In the genomic region with DNA sequence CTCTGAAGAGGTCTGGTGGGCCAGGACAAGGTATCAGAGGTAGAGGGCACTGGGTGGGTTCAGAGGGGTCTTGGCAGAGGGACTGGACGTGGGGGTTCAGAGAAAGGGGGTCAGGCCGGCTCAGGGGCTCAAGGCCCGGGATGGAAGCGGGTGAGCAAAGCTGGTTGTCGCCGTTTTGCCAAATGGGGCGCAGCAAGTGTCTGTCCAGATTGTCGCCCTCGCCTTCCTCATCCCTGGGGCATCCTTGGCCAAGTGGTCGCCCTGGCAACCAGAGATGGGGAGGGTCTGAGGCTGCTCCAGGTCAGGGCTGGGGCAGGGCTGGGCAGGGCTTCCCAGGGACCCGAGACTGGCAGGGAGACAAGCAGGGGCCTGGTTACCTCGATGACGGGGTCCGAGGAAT, we compare ENCODE assay signal across 23 cellular contexts. TPM values are rescaled to one million over a fixed set of nuclear protein-coding genes. Genes with fewer than 3 reads are reported as not detected.
"Had no signal": no experiment of that assay in that cellular context is flagged by ENCODE, and none has a peak within 500 bp of the region (broad histone marks: within the 10 kb centered on the region; RNA-seq: fewer than 3 reads in every experiment).

No MANE protein-coding gene starts in this region.

- H3K9me3 Mint-ChIP-seq: activated naive CD4-positive, alpha-beta T cell treated with anti-CD3 and anti-CD28 coated beads, Interleukin-2, amount 50 U/mL, for 24 hours; activated T-cell treated with anti-CD3 and anti-CD28 coated beads, Interleukin-2, amount 50 U/mL, for 72 hours; endodermal cell; memory B cell; nephron had no signal

- H3K36me3 ChIP-seq: breast epithelium, uterus had no signal

- H3K27me3 ChIP-seq: breast epithelium, esophagus squamous epithelium, gastrocnemius medialis, pancreas, suprapubic skin, uterus had no signal

- H3K4me1 Mint-ChIP-seq: endodermal cell had no signal

- H3K27ac Mint-ChIP-seq: activated naive CD4-positive, alpha-beta T cell treated with anti-CD3 and anti-CD28 coated beads, Interleukin-2, amount 50 U/mL, for 24 hours; activated T-cell treated with anti-CD3 and anti-CD28 coated beads, Interleukin-2, amount 50 U/mL, for 72 hours; endodermal cell; memory B cell; nephron had no signal

- H3K9me3 ChIP-seq: breast epithelium, esophagus squamous epithelium, gastrocnemius medialis, pancreas, psoas muscle, suprapubic skin, uterus had no signal

- ATAC-seq: gastrocnemius medialis had no signal

- H3K4me3 Mint-ChIP-seq: activated naive CD4-positive, alpha-beta T cell treated with anti-CD3 and anti-CD28 coated beads, Interleukin-2, amount 50 U/mL, for 24 hours; endodermal cell; memory B cell; nephron had no signal

- H3K27ac ChIP-seq: coronary artery, esophagus squamous epithelium, gastrocnemius medialis, pancreas, psoas muscle, suprapubic skin, uterus, VCaP had no signal

- H3K4me1 ChIP-seq: breast epithelium, gastrocnemius medialis, pancreas, psoas muscle, uterus had no signal

- H3K27me3 Mint-ChIP-seq: activated naive CD4-positive, alpha-beta T cell treated with anti-CD3 and anti-CD28 coated beads, Interleukin-2, amount 50 U/mL, for 24 hours; memory B cell had no signal

- H3K4me3 ChIP-seq: breast epithelium, coronary artery, esophagus squamous epithelium, gastrocnemius medialis, pancreas, psoas muscle, suprapubic skin, uterus had no signal

- DNase-seq: activated CD4-positive, alpha-beta T cell treated with anti-CD3 and anti-CD28 coated beads, Interleukin-2, amount 50 U/mL, for 4 hours; activated effector memory CD4-positive, alpha-beta T cell treated with anti-CD3 and anti-CD28 coated beads, Interleukin-2, amount 50 U/mL, for 16 hours; esophagus squamous epithelium; gastrocnemius medialis; pancreas; psoas muscle; trophoblast cell; uterus had no signal

RNA-seq across cellular contexts. Expression of a gene that starts 10.4 kb away (rescaled TPM):
- total RNA-seq: activated T-cell treated with anti-CD3 and anti-CD28 coated beads, Interleukin-2, amount 50 U/mL, for 72 hours; breast epithelium; endodermal cell; esophagus squamous epithelium; gastrocnemius medialis; lower leg skin; mononuclear cell; myocyte; pancreas; psoas muscle; right cardiac atrium; skeletal muscle tissue; suprapubic skin; T-helper 2 cell treated with Interferon-gamma antibody and Interleukin-4, amounts not matched to agents 100 ng/mL and 5 ng/mL, for 36 hours; uterus had no signal

RNA-seq across cellular contexts. Expression of a gene that starts 13.3 kb away (rescaled TPM):
- total RNA-seq: endodermal cell, esophagus squamous epithelium, gastrocnemius medialis, mononuclear cell, myocyte, psoas muscle, right cardiac atrium, skeletal muscle tissue had no signal

RNA-seq across cellular contexts. Expression of a gene that starts 45.3 kb away (rescaled TPM):
- total RNA-seq: gastrocnemius medialis, myocyte, skeletal muscle tissue had no signal
